Comparison of ENCODE assay signal across 8 cellular contexts in the genomic region with DNA sequence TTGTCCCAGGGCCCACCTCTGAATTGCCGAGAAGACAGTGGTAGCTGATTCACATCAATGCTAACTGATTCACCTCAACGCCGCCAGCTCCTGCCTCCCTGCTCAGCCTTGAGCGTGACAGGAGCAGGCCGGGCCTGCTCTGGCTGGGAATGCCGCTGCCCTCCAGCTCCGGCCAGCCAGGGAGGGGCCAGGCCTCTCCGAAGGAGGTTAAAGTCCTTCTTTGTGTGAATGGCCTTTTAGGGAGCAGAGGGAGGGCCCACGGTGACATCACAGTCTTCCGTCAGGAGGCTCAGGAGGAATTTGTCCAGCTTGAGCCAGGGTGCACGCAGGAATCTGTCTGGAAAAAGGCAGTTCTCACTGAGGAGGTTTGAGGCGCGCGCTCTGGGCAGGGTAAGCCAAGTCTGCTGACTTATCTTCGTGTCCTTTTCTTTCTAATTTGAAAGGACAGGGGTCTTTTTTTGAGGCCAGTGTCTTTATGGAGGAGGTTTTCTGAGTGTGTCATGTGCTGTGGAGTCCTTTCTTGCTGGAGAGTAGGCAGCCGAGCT.
A peak's percentile ranks its signal among the peaks of the same experiment; 100 is the strongest.
DNase-seq lines count a peak whose midpoint lies in the region; TF ChIP-seq lines count a peak whose summit lies in the region.

No MANE protein-coding gene starts in this region.

- peaks cover 90% of the 10 kb centered on the region for H3K4me1 ChIP-seq in HUES6 (ENCODE audit: control insufficient read depth, insufficient read depth, low read length)
- H3K4me1 ChIP-seq in stomach: peaks cover 41 to 68% (median 52%) of the 10 kb centered on the region in 4 donors

- H3K36me3 ChIP-seq in HUES6 (ENCODE audit: control insufficient read depth, insufficient read depth, low read length) (no peaks in the 10 kb centered on the region), stomach (no peaks in the 10 kb centered on the region)

- no peak for TF ChIP-seq CTCF in stomach (IDR thresholded peaks at IDR 0.05)

- intact Hi-C loops in stomach (cut with DNase I; ENCODE audit: low total_unique reads): no loop called here

- peak; percentile 70 for DNase-seq in brain pericyte (ENCODE audit: low read depth, low spot score)
- DNase-seq in stomach: peak; percentile 86
- DNase-seq in NCI-H2227 treated with DMSO at 0.1 percent for 48 hours (lab: John Stamatoyannopoulos, UW): no peak
- DNase-seq in 8988T: no peak
- DNase-seq in DMS 273 treated with DMSO at 0.1 percent for 48 hours (lab: John Stamatoyannopoulos, UW): no peak
- no peak for DNase-seq in NCI-H2081 (lab: John Stamatoyannopoulos, UW)

- TF ChIP-seq POLR2A in stomach (IDR thresholded peaks at IDR 0.05): peak in 1 of 4 donors; percentile 40

- H3K4me3 ChIP-seq in HUES6 (ENCODE audit: low read depth, low read length) (peak overlapping the region; percentile 26), stomach (peak overlapping the region; percentile 10 to 35 (median 32))

- H3K9me3 ChIP-seq in HUES6 (ENCODE audit: control insufficient read depth, insufficient read depth, low read depth, low read length) (no peaks in the 10 kb centered on the region), stomach (no peaks in the 10 kb centered on the region)

- H3K27me3 ChIP-seq in HUES6 (ENCODE audit: control insufficient read depth, insufficient read depth, low read length) (no peaks in the 10 kb centered on the region; the same call in 1 of the 2 replicates), layer of hippocampus (ENCODE audit: control insufficient read depth, insufficient read depth, low read length) (no peaks in the 10 kb centered on the region), stomach (no peaks in the 10 kb centered on the region)

- peak overlapping the region; percentile 49 for H3K9ac ChIP-seq in HUES6 (ENCODE audit: low read length)

- TF ChIP-seq EP300 in stomach (IDR thresholded peaks at IDR 0.05): peak; percentile 49

- WGBS in stomach, 5 donors: 16 to 25% (median 18%) methylated on average over 11 to 16 of the region's 16 CpGs

- H3K27ac ChIP-seq in HUES6 (ENCODE audit: low read depth, low read length): no peak overlapping the region; the same call in 1 of the 2 replicates
- peak overlapping the region; percentile 54 for H3K27ac ChIP-seq in layer of hippocampus (ENCODE audit: low read depth, low read length)
- peak overlapping the region; percentile 69 to 89 (median 82) for H3K27ac ChIP-seq in stomach

Comparison
In these comparisons a context has a peak if more than half of its experiments do, and no peak if none do; other contexts are left out.
1. DNase-seq: peak in brain pericyte (single experiment) and stomach (single experiment); none in NCI-H2227 treated with DMSO at 0.1 percent for 48 hours (single experiment), 8988T (single experiment), DMS 273 treated with DMSO at 0.1 percent for 48 hours (single experiment) and NCI-H2081 (0 of 2).